2 cellular contexts compared by ENCODE assay signal in genomic region chr20:62899633-62900051, GRCh38.
TF ChIP-seq lines count a peak whose summit lies in the region.

No MANE protein-coding gene starts in this region.

TF ChIP-seq in H1, 55 proteins besides CTCF, POLR2A, EP300 and RAD21:
- no peak for TF ChIP-seq NANOG (IDR thresholded peaks at IDR 0.05; ENCODE audit: insufficient read depth, low read depth, low read length, poor library complexity, severe bottlenecking)
- no peak for TF ChIP-seq KDM5A (IDR thresholded peaks at IDR 0.05; ENCODE audit: low read length)
- TF ChIP-seq CTBP2 (IDR thresholded peaks at IDR 0.05; ENCODE audit: borderline replicate concordance, insufficient read depth, insufficient read length, low read length) = no peak

TF ChIP-seq in neural cell, 6 proteins besides CTCF, POLR2A, EP300 and RAD21:
- TF ChIP-seq, protein P1, sequence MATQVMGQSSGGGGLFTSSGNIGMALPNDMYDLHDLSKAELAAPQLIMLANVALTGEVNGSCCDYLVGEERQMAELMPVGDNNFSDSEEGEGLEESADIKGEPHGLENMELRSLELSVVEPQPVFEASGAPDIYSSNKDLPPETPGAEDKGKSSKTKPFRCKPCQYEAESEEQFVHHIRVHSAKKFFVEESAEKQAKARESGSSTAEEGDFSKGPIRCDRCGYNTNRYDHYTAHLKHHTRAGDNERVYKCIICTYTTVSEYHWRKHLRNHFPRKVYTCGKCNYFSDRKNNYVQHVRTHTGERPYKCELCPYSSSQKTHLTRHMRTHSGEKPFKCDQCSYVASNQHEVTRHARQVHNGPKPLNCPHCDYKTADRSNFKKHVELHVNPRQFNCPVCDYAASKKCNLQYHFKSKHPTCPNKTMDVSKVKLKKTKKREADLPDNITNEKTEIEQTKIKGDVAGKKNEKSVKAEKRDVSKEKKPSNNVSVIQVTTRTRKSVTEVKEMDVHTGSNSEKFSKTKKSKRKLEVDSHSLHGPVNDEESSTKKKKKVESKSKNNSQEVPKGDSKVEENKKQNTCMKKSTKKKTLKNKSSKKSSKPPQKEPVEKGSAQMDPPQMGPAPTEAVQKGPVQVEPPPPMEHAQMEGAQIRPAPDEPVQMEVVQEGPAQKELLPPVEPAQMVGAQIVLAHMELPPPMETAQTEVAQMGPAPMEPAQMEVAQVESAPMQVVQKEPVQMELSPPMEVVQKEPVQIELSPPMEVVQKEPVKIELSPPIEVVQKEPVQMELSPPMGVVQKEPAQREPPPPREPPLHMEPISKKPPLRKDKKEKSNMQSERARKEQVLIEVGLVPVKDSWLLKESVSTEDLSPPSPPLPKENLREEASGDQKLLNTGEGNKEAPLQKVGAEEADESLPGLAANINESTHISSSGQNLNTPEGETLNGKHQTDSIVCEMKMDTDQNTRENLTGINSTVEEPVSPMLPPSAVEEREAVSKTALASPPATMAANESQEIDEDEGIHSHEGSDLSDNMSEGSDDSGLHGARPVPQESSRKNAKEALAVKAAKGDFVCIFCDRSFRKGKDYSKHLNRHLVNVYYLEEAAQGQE (IDR thresholded peaks at IDR 0.05; ENCODE audit: borderline replicate concordance) = no peak
- TF ChIP-seq TAF1 (IDR thresholded peaks at IDR 0.05; ENCODE audit: low read depth) = no peak
- no peak for TF ChIP-seq EZH2 (IDR thresholded peaks at IDR 0.05; ENCODE audit: borderline replicate concordance, insufficient read depth, low read length, poor library complexity, severe bottlenecking)
- no peak for TF ChIP-seq MXI1 (conservative IDR thresholded peaks at IDR 0.05; ENCODE audit: poor library complexity, severe bottlenecking)
- no peak for TF ChIP-seq SMC3 (conservative IDR thresholded peaks at IDR 0.05; ENCODE audit: poor library complexity)
